15 cellular contexts compared by ENCODE assay signal in genomic region chr1:209873067-209873810, GRCh38. TPM values are rescaled to one million over a fixed set of nuclear protein-coding genes. Genes with fewer than 3 reads are reported as not detected.
DNase-seq lines count a peak whose midpoint lies in the region; ATAC-seq and TF ChIP-seq lines count a peak whose summit lies in the region.
"Had no signal": no experiment of that assay in that cellular context is flagged by ENCODE, and none has a peak within 500 bp of the region (broad histone marks: within the 10 kb centered on the region; RNA-seq: fewer than 3 reads in every experiment).

No MANE protein-coding gene starts in this region.

- H3K9me3 Mint-ChIP-seq in activated CD8-positive, alpha-beta T cell treated with anti-CD3 and anti-CD28 coated beads, Interleukin-2, amount 10 ng/mL, durations not matched to agents 7 days and 5 days (ENCODE audit: insufficient read depth): no peaks in the 10 kb centered on the region
- H3K9me3 Mint-ChIP-seq: neural progenitor cell had no signal

- peak overlapping the region in 3 of 4 donors; percentile 16 to 83 (median 75) for H3K27ac ChIP-seq in tibial nerve
- H3K27ac ChIP-seq in prostate gland: no peak overlapping the region
- H3K27ac ChIP-seq: neural progenitor cell, spleen, thyroid gland had no signal

- H3K4me3 ChIP-seq in fibroblast of pulmonary artery (replicated peaks; ENCODE audit: low read depth, low read length) (no peak overlapping the region), tibial nerve (no peak overlapping the region), prostate gland (no peak overlapping the region)
- H3K4me3 ChIP-seq: neural progenitor cell, spleen, thyroid gland had no signal

- no peaks in the 10 kb centered on the region for H3K36me3 Mint-ChIP-seq in activated CD8-positive, alpha-beta T cell treated with anti-CD3 and anti-CD28 coated beads, Interleukin-2, amount 10 ng/mL, durations not matched to agents 7 days and 5 days (ENCODE audit: low read depth)
- H3K36me3 Mint-ChIP-seq: neural progenitor cell had no signal

- H3K36me3 ChIP-seq in tibial nerve (no peaks in the 10 kb centered on the region), prostate gland (no peaks in the 10 kb centered on the region)
- H3K36me3 ChIP-seq: neural progenitor cell, spleen, thyroid gland had no signal

- no peaks in the 10 kb centered on the region for H3K27me3 ChIP-seq in tibial nerve
- no peaks in the 10 kb centered on the region for H3K27me3 ChIP-seq in prostate gland (replicated peaks; ENCODE audit: insufficient read depth)
- H3K27me3 ChIP-seq: neural progenitor cell, thyroid gland had no signal

- 45 to 62% methylated on average over 3 of the region's 3 CpGs for WGBS in tibial nerve, 2 donors
- WGBS in prostate gland: 68% methylated on average over 3 of the region's 3 CpGs

- H3K4me1 ChIP-seq in tibial nerve: peaks cover 0 to 50% (median 6%) of the 10 kb centered on the region in 4 donors
- H3K4me1 ChIP-seq in prostate gland (replicated peaks): no peaks in the 10 kb centered on the region
- H3K4me1 ChIP-seq: spleen had no signal

- peak; percentile 40 for DNase-seq in NCI-H2107 treated with DMSO at 0.1 percent for 48 hours (lab: John Stamatoyannopoulos, UW; ENCODE audit: unreplicated experiment)
- DNase-seq in NCI-H2107 (lab: John Stamatoyannopoulos, UW): no peak
- DNase-seq in SW480 (ENCODE audit: low spot score): peak; percentile 76
- peak; percentile 78 for DNase-seq in fibroblast of pulmonary artery (ENCODE audit: low read depth)
- no peak for DNase-seq in tibial nerve (ENCODE audit: low spot score in 2 of 2)
- no peak for DNase-seq in activated CD8-positive, alpha-beta T cell treated with anti-CD3 and anti-CD28 coated beads, Interleukin-2, amount 10 ng/mL, durations not matched to agents 7 days and 5 days
- DNase-seq in prostate gland (ENCODE audit: low spot score): no peak
- no peak for DNase-seq in NCI-H187 (lab: John Stamatoyannopoulos, UW)
- DNase-seq: 8988T; activated naive CD4-positive, alpha-beta T cell treated with Interleukin-2 at 50 U/mL for 16 hours; left ventricle myocardium superior; RPMI8226; spleen; thyroid gland had no signal

- POLR2A ChIA-PET in activated CD8-positive, alpha-beta T cell treated with anti-CD3 and anti-CD28 coated beads, Interleukin-2, amount 10 ng/mL, durations not matched to agents 7 days and 5 days (lab: Charles Lee): no interaction called here

- H3K9me3 ChIP-seq in tibial nerve: no peaks in the 10 kb centered on the region
- H3K9me3 ChIP-seq in prostate gland: no peaks in the 10 kb centered on the region
- H3K9me3 ChIP-seq: thyroid gland had no signal

- H3K27ac Mint-ChIP-seq in activated CD8-positive, alpha-beta T cell treated with anti-CD3 and anti-CD28 coated beads, Interleukin-2, amount 10 ng/mL, durations not matched to agents 7 days and 5 days: no peak overlapping the region
- H3K27ac Mint-ChIP-seq: neural progenitor cell had no signal

- CTCF ChIA-PET in activated CD8-positive, alpha-beta T cell treated with anti-CD3 and anti-CD28 coated beads, Interleukin-2, amount 10 ng/mL, durations not matched to agents 7 days and 5 days (lab: Charles Lee): interaction anchor here (1.5 kb wide), 1 partner anchor 46 kb away, joined by 3 read pairs; no protein-coding TSS in a partner anchor

- H3K4me3 Mint-ChIP-seq in activated CD8-positive, alpha-beta T cell treated with anti-CD3 and anti-CD28 coated beads, Interleukin-2, amount 10 ng/mL, durations not matched to agents 7 days and 5 days: no peak overlapping the region
- H3K4me3 Mint-ChIP-seq: neural progenitor cell had no signal

- no peak for TF ChIP-seq CTCF in fibroblast of pulmonary artery (IDR thresholded peaks at IDR 0.05; ENCODE audit: low read length, missing control alignments)
- TF ChIP-seq CTCF in tibial nerve (IDR thresholded peaks at IDR 0.05): no peak
- TF ChIP-seq CTCF in prostate gland (IDR thresholded peaks at IDR 0.05): no peak

- intact Hi-C loops in prostate gland (cut with DNase I): no loop called here

- no peak for ATAC-seq in activated CD8-positive, alpha-beta T cell treated with anti-CD3 and anti-CD28 coated beads, Interleukin-2, amount 10 ng/mL, durations not matched to agents 7 days and 5 days
- ATAC-seq: left ventricle myocardium superior had no signal

- peaks cover 19% of the 10 kb centered on the region for H3K27me3 Mint-ChIP-seq in activated CD8-positive, alpha-beta T cell treated with anti-CD3 and anti-CD28 coated beads, Interleukin-2, amount 10 ng/mL, durations not matched to agents 7 days and 5 days (ENCODE audit: low read depth)

- H3K4me1 Mint-ChIP-seq in activated CD8-positive, alpha-beta T cell treated with anti-CD3 and anti-CD28 coated beads, Interleukin-2, amount 10 ng/mL, durations not matched to agents 7 days and 5 days (ENCODE audit: low read depth): no peaks in the 10 kb centered on the region

- TF ChIP-seq EP300 in tibial nerve (IDR thresholded peaks at IDR 0.05): peak; percentile 34 to 59

- TF ChIP-seq POLR2A in tibial nerve (IDR thresholded peaks at IDR 0.05) (no peak), prostate gland (IDR thresholded peaks at IDR 0.05) (no peak)

RNA-seq across cellular contexts. Expression of gene UTP25, which starts 45.5 kb away (rescaled TPM):
- total RNA-seq in tibial nerve: 1 to 10 TPM; 5.7 to 7.5 (median 6.8) TPM
- 1 to 10 TPM; 6.3 to 6.5 TPM for total RNA-seq in activated CD8-positive, alpha-beta T cell treated with anti-CD3 and anti-CD28 coated beads, Interleukin-2, amount 10 ng/mL, durations not matched to agents 7 days and 5 days
- total RNA-seq in prostate gland: 1 to 10 TPM; 6.0 to 8.1 TPM

Comparison
In these comparisons a context has a peak if more than half of its experiments do, and no peak if none do; other contexts are left out.
1. DNase-seq: peak in NCI-H2107 treated with DMSO at 0.1 percent for 48 hours (single experiment), SW480 (single experiment) and fibroblast of pulmonary artery (single experiment); none in NCI-H2107 (single experiment), tibial nerve (0 of 2), activated CD8-positive, alpha-beta T cell treated with anti-CD3 and anti-CD28 coated beads, Interleukin-2, amount 10 ng/mL, durations not matched to agents 7 days and 5 days (single experiment), prostate gland (single experiment) and NCI-H187 (0 of 2).
2. H3K27ac ChIP-seq: peak in tibial nerve (3 of 4); none in prostate gland (0 of 2).